Comparison of ENCODE assay signal across 23 cellular contexts in the genomic region with DNA sequence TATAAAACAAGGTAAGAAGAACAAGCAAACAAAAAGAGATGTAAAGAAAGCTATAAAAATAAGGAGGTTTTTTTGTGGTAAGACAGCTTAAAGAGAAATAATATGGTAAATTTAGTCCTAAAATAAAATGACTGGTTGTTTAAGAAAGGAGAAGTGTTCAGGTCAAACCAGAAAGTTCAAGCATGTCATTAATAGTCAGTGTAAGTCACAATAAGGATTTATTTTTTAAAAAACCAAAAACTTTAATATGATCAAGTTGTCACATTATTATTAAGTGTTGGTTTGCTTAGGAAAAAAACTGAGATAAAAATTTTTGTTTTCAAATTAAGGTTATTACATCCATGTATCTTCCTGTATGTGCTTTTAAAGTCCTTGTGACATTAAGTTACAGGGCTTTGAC. TPM values are rescaled to one million over a fixed set of nuclear protein-coding genes. Genes with fewer than 3 reads are reported as not detected.
A peak's percentile ranks its signal among the peaks of the same experiment; 100 is the strongest.
DNase-seq lines count a peak whose midpoint lies in the region; FAIRE-seq lines count a peak whose summit lies in the region.
"Had no signal": no experiment of that assay in that cellular context is flagged by ENCODE, and none has a peak within 500 bp of the region (broad histone marks: within the 10 kb centered on the region; RNA-seq: fewer than 3 reads in every experiment).

No MANE protein-coding gene starts in this region.

- H3K27me3 ChIP-seq in small intestine (ENCODE audit: control insufficient read depth in 2 of 2, insufficient read depth in 2 of 2, low read length in 2 of 2), result no peaks in the 10 kb centered on the region

- DNase-seq in NOMO-1 treated with DMSO at 0.1 percent for 48 hours (lab: John Stamatoyannopoulos, UW; ENCODE audit: unreplicated experiment) (peak; percentile 1), NOMO-1 (lab: John Stamatoyannopoulos, UW; ENCODE audit: unreplicated experiment in 2 of 2) (no peak), OCI-M1 (lab: John Stamatoyannopoulos, UW) (peak; percentile 24), small intestine (no peak), globus pallidus (ENCODE audit: low spot score) (no peak), medulla oblongata (ENCODE audit: extremely low spot score) (no peak)
- DNase-seq: ACHN; AML-193; C1 segment of cervical spinal cord; Calu3; CD4-positive, alpha-beta memory T cell; COR-L47; DMS53; DMS79 treated with DMSO at 0.1 percent for 48 hours; GF-D8; GOT3 had no signal

- peak; percentile 41 for FAIRE-seq in small intestine (lab: Jason Lieb, UNC)
- FAIRE-seq: A549, GM12891, GM18507, H54 had no signal

- H3K4me3 ChIP-seq in small intestine (ENCODE audit: low read depth in 1 of 2, low read length in 2 of 2), result no peak overlapping the region
- H3K4me3 ChIP-seq: A549, HAP-1 had no signal

- H3K27ac ChIP-seq in small intestine (ENCODE audit: low read depth in 1 of 2, low read length in 1 of 2), result no peak overlapping the region
- H3K27ac ChIP-seq: 22Rv1, A549 had no signal

- no peaks in the 10 kb centered on the region for H3K36me3 ChIP-seq in small intestine (ENCODE audit: control insufficient read depth in 2 of 2, insufficient read depth in 2 of 2, low read length in 2 of 2)
- H3K36me3 ChIP-seq: HAP-1 had no signal

- H3K4me1 ChIP-seq in small intestine (ENCODE audit: control insufficient read depth in 2 of 2, insufficient read depth in 1 of 2, low read depth in 1 of 2, low read length in 1 of 2), result no peaks in the 10 kb centered on the region
- H3K4me1 ChIP-seq: A549 had no signal

- no peaks in the 10 kb centered on the region for H3K9me3 ChIP-seq in small intestine (ENCODE audit: control insufficient read depth, low read depth)
- H3K9me3 ChIP-seq: A549 had no signal

RNA-seq across cellular contexts. Expression of a gene that starts 19.1 kb away (rescaled TPM):
- 1 to 10 TPM in 1 of 3 donors, not detected in 2; 1.0 TPM for polyA plus RNA-seq in small intestine
- polyA plus RNA-seq: A549; BJ; CD4-positive, alpha-beta memory T cell had no signal

RNA-seq across cellular contexts. Expression of a gene that starts 56.6 kb away (rescaled TPM):
- polyA plus RNA-seq in small intestine, result 1 to 10 TPM in 2 of 3 donors, under 1 TPM in 1; 0.75 to 3.0 (median 1.3) TPM
- polyA plus RNA-seq: BJ; CD4-positive, alpha-beta memory T cell had no signal

Comparison
In these comparisons a context has a peak if more than half of its experiments do, and no peak if none do; other contexts are left out.
1. DNase-seq: peak in NOMO-1 treated with DMSO at 0.1 percent for 48 hours (single experiment) and OCI-M1 (single experiment); none in NOMO-1 (0 of 2), small intestine (single experiment), globus pallidus (single experiment) and medulla oblongata (single experiment).